ENCODE assay signal across 8 cellular contexts in genomic region chr17:76868176-76868668, GRCh38. TPM values are rescaled to one million over a fixed set of nuclear protein-coding genes. Genes with fewer than 3 reads are reported as not detected.
DNase-seq lines count a peak whose midpoint lies in the region; ATAC-seq lines count a peak whose summit lies in the region.

MGAT5B (plus strand) TSS chr17:76868404; CDS start chr17:76869030, 626 bp downstream.

- ATAC-seq in HG02678 (IDR thresholded peaks at IDR 0.05; ENCODE audit: unreplicated experiment) = peak; percentile 74
- ATAC-seq in GM18519 (IDR thresholded peaks at IDR 0.05; ENCODE audit: low FRiP score, unreplicated experiment) = no peak

- DNase-seq in EL = peak; percentile 85
- peak; percentile 71 for DNase-seq in NCI-H460 (ENCODE audit: extremely low read depth, low read depth)
- peak; percentile 21 to 70 for DNase-seq in activated CD8-positive, alpha-beta memory T cell treated with anti-CD3 and anti-CD28 coated beads for 1 hour (ENCODE audit: extremely low read depth in 1 of 2, low read depth in 1 of 2)
- peak; percentile 59 for DNase-seq in effector CD8-positive, alpha-beta T cell (lab: John Stamatoyannopoulos, UW)
- DNase-seq in medulla oblongata (ENCODE audit: extremely low spot score) = peak; percentile 76
- DNase-seq in stimulated activated CD8-positive, alpha-beta memory T cell treated with anti-CD3 and anti-CD28 coated beads, Interleukin-12 subunit alpha, Interleukin-12 subunit beta, amount 100 ng/mL, for 24 hours (ENCODE audit: extremely low read depth) = peak; percentile 40

RNA-seq across cellular contexts. Expression of gene MGAT5B, which starts in this region (rescaled TPM):
- total RNA-seq in NCI-H460 (2014; rRNA removed; shearing (Covaris generic)) = 0.72 and 1.2 TPM in 2 replicates
- polyA plus RNA-seq in NCI-H460 (2014; cell fraction: nucleus; rRNA removed) = 0.23 and 2.4 TPM in 2 replicates
